Comparison of ENCODE assay signal across 8 cellular contexts in genomic region chr6:15399651-15400470, GRCh38.
DNase-seq lines count a peak whose midpoint lies in the region; ATAC-seq and TF ChIP-seq lines count a peak whose summit lies in the region.

No MANE protein-coding gene starts in this region.

- peaks cover 25 to 80% (median 65%) of the 10 kb centered on the region in 4 donors for H3K4me1 Mint-ChIP-seq in CD4-positive, CD25-positive, alpha-beta regulatory T cell
- peaks cover 77% of the 10 kb centered on the region for H3K4me1 Mint-ChIP-seq in activated CD4-positive, alpha-beta memory T cell treated with anti-CD3 and anti-CD28 coated beads, Interleukin-2, amount 10 ng/mL, durations not matched to agents 7 days and 5 days
- H3K4me1 Mint-ChIP-seq in osteocyte (ENCODE audit: unreplicated experiment) = peaks cover 33% of the 10 kb centered on the region

- H3K9me3 ChIP-seq in CD4-positive, CD25-positive, alpha-beta regulatory T cell (ENCODE audit: control insufficient read depth in 2 of 2, low read length in 2 of 2) = no peaks in the 10 kb centered on the region

- no peak for TF ChIP-seq CTCF in osteocyte (IDR thresholded peaks at IDR 0.05)

- H3K36me3 ChIP-seq in CD4-positive, CD25-positive, alpha-beta regulatory T cell (ENCODE audit: control insufficient read depth, insufficient read depth, low read length) = no peaks in the 10 kb centered on the region

- H3K27ac Mint-ChIP-seq in CD4-positive, CD25-positive, alpha-beta regulatory T cell = peak overlapping the region in 2 of 3 donors; percentile 13 to 83
- H3K27ac Mint-ChIP-seq in activated CD4-positive, alpha-beta memory T cell treated with anti-CD3 and anti-CD28 coated beads, Interleukin-2, amount 10 ng/mL, durations not matched to agents 7 days and 5 days = no peak overlapping the region
- H3K27ac Mint-ChIP-seq in osteocyte (ENCODE audit: unreplicated experiment) = peak overlapping the region; percentile 41

- no peak for DNase-seq in CD4-positive, CD25-positive, alpha-beta regulatory T cell
- DNase-seq in KBM-7 (peak; percentile 60), globus pallidus (ENCODE audit: low spot score) (peak; percentile 93), osteocyte (ENCODE audit: extremely low spot score, unreplicated experiment) (peak; percentile 75)
- no peak for DNase-seq in activated CD4-positive, alpha-beta memory T cell treated with anti-CD3 and anti-CD28 coated beads, Interleukin-2, amount 10 ng/mL, durations not matched to agents 7 days and 5 days
- no peak for DNase-seq in stimulated activated naive CD4-positive, alpha-beta T cell (lab: John Stamatoyannopoulos, UW)

- no peaks in the 10 kb centered on the region for H3K9me3 Mint-ChIP-seq in CD4-positive, CD25-positive, alpha-beta regulatory T cell
- no peaks in the 10 kb centered on the region for H3K9me3 Mint-ChIP-seq in activated CD4-positive, alpha-beta memory T cell treated with anti-CD3 and anti-CD28 coated beads, Interleukin-2, amount 10 ng/mL, durations not matched to agents 7 days and 5 days
- H3K9me3 Mint-ChIP-seq in osteocyte (ENCODE audit: unreplicated experiment) = no peaks in the 10 kb centered on the region

- in situ Hi-C loops in KBM-7 (cut with MboI; ENCODE audit: low pct_unique_long_range_greater_than_20kb, low sequenced_read_pairs) = no loop called here

- H3K4me1 ChIP-seq in CD4-positive, CD25-positive, alpha-beta regulatory T cell (ENCODE audit: control insufficient read depth, insufficient read depth, low read length, poor library complexity, severe bottlenecking) = peaks cover 50% of the 10 kb centered on the region

- H3K4me3 ChIP-seq in CD4-positive, CD25-positive, alpha-beta regulatory T cell (ENCODE audit: low read depth, low read length) = peak overlapping the region; percentile 21

- H3K4me3 Mint-ChIP-seq in CD4-positive, CD25-positive, alpha-beta regulatory T cell = peak overlapping the region; percentile 51 to 85 (median 69)
- H3K4me3 Mint-ChIP-seq in activated CD4-positive, alpha-beta memory T cell treated with anti-CD3 and anti-CD28 coated beads, Interleukin-2, amount 10 ng/mL, durations not matched to agents 7 days and 5 days = peak overlapping the region; percentile 10
- peak overlapping the region; percentile 71 for H3K4me3 Mint-ChIP-seq in osteocyte (ENCODE audit: unreplicated experiment)

- CTCF ChIA-PET in activated CD4-positive, alpha-beta memory T cell treated with anti-CD3 and anti-CD28 coated beads, Interleukin-2, amount 10 ng/mL, durations not matched to agents 7 days and 5 days (lab: Charles Lee) = interaction anchor here (0.9 to 1.7 kb wide), 2 partner anchors 12 to 39 kb away, joined by 3 to 6 read pairs; no protein-coding TSS in a partner anchor

- no peak overlapping the region for H3K27ac ChIP-seq in CD4-positive, CD25-positive, alpha-beta regulatory T cell (ENCODE audit: insufficient read depth, low read length, poor library complexity, severe bottlenecking)

- H3K36me3 Mint-ChIP-seq in CD4-positive, CD25-positive, alpha-beta regulatory T cell = no peaks in the 10 kb centered on the region
- H3K36me3 Mint-ChIP-seq in activated CD4-positive, alpha-beta memory T cell treated with anti-CD3 and anti-CD28 coated beads, Interleukin-2, amount 10 ng/mL, durations not matched to agents 7 days and 5 days (ENCODE audit: low read depth) = no peaks in the 10 kb centered on the region
- no peaks in the 10 kb centered on the region for H3K36me3 Mint-ChIP-seq in osteocyte (ENCODE audit: unreplicated experiment)

- H3K27me3 ChIP-seq in CD4-positive, CD25-positive, alpha-beta regulatory T cell (ENCODE audit: control insufficient read depth, insufficient read depth, low read length) = no peaks in the 10 kb centered on the region

- no peaks in the 10 kb centered on the region for H3K27me3 Mint-ChIP-seq in CD4-positive, CD25-positive, alpha-beta regulatory T cell
- H3K27me3 Mint-ChIP-seq in activated CD4-positive, alpha-beta memory T cell treated with anti-CD3 and anti-CD28 coated beads, Interleukin-2, amount 10 ng/mL, durations not matched to agents 7 days and 5 days = no peaks in the 10 kb centered on the region
- H3K27me3 Mint-ChIP-seq in osteocyte (ENCODE audit: unreplicated experiment) = no peaks in the 10 kb centered on the region

- no peak for ATAC-seq in CD4-positive, CD25-positive, alpha-beta regulatory T cell (ENCODE audit: low read depth in 2 of 2)
- ATAC-seq in HG02571 (IDR thresholded peaks at IDR 0.05; ENCODE audit: unreplicated experiment) (no peak), GM19023 (IDR thresholded peaks at IDR 0.05; ENCODE audit: unreplicated experiment) (no peak)

- POLR2A ChIA-PET in activated CD4-positive, alpha-beta memory T cell treated with anti-CD3 and anti-CD28 coated beads, Interleukin-2, amount 10 ng/mL, durations not matched to agents 7 days and 5 days (lab: Charles Lee) = interaction anchor here (0.6 to 1.7 kb wide), 6 partner anchors 9 to 154 kb away, joined by 3 to 5 read pairs (median 4); partner anchors contain the start of gene JARID2

Comparison
In these comparisons a context has a peak if more than half of its experiments do, and no peak if none do; other contexts are left out.
1. DNase-seq: peak in KBM-7 (single experiment), globus pallidus (single experiment) and osteocyte (single experiment); none in CD4-positive, CD25-positive, alpha-beta regulatory T cell (0 of 3), activated CD4-positive, alpha-beta memory T cell treated with anti-CD3 and anti-CD28 coated beads, Interleukin-2, amount 10 ng/mL, durations not matched to agents 7 days and 5 days (single experiment) and stimulated activated naive CD4-positive, alpha-beta T cell (0 of 6).
2. H3K4me3 Mint-ChIP-seq: peak in every context shown above with its lines; median percentile 71 in osteocyte; 69 in CD4-positive, CD25-positive, alpha-beta regulatory T cell; 10 in activated CD4-positive, alpha-beta memory T cell treated with anti-CD3 and anti-CD28 coated beads, Interleukin-2, amount 10 ng/mL, durations not matched to agents 7 days and 5 days.